19 cellular contexts compared by ENCODE assay signal in the genomic region with DNA sequence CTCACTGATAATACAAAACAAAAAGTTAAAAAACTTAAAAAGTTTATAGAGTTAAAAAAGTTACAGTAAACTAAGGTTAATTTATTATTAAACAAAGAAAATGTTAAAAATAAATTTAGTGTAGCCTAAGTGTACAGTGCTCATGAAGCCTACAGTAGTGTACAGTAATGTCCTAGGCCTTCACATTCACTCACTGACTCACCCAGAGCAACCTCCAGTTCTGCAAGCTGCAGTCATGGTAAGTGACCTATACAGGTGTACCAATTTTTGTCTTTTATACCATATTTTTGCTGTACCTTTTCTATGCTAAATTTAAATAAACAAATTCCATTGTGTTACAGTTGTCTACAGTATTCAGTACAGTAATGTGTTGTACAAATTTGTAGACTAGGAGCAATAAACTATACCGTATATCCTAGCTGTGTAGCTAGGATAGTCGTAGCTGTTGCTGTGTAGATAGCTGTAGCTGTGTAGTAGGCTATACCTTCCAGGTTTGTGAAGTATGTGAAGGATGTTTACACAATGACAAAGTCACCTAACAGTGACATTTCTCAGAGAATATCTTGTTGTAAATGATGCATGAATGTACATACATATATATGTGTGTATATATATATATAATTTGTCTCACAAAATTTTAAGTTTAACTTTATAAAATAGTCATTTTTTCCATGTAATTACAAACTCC.
A peak's percentile ranks its signal among the peaks of the same experiment; 100 is the strongest.
DNase-seq lines count a peak whose midpoint lies in the region; ATAC-seq, FAIRE-seq and TF ChIP-seq lines count a peak whose summit lies in the region.
"Had no signal": no experiment of that assay in that cellular context is flagged by ENCODE, and none has a peak within 500 bp of the region (broad histone marks: within the 10 kb centered on the region; RNA-seq: fewer than 3 reads in every experiment).

No MANE protein-coding gene starts in this region.

- no peak overlapping the region for H3K23ac ChIP-seq in mesenchymal stem cell (ENCODE audit: low read length in 2 of 2)

- H4K8ac ChIP-seq in mesenchymal stem cell (ENCODE audit: low read length), result no peak overlapping the region

- no peak for TF ChIP-seq POLR2A in H54 (IDR thresholded peaks at IDR 0.05; ENCODE audit: low read depth, low read length)

- peak; percentile 86 for ATAC-seq in PC-3
- no peak for ATAC-seq in GM18870 (IDR thresholded peaks at IDR 0.05; ENCODE audit: unreplicated experiment)
- ATAC-seq: GM23338, T-helper 17 cell had no signal

- H3K27ac ChIP-seq in PC-3 (ENCODE audit: low read length), result peak overlapping the region; percentile 50
- H3K27ac ChIP-seq in mesenchymal stem cell (ENCODE audit: low read length, poor library complexity, severe bottlenecking), result peak overlapping the region; percentile 38

- intact Hi-C loops in PC-3 (cut with micrococcal nuclease), result loop anchor here (1.0 kb wide), 1 partner anchor 11 kb away; no protein-coding TSS in a partner anchor

- H3K4me3 ChIP-seq in PC-3 (ENCODE audit: low read length) (no peak overlapping the region), bronchial epithelial cell (ENCODE audit: low read depth, low read length) (no peak overlapping the region), mesenchymal stem cell (ENCODE audit: insufficient read depth in 1 of 2, low read depth in 1 of 2, low read length in 2 of 2) (no peak overlapping the region)
- H3K4me3 ChIP-seq: GM23338, SJSA1 had no signal

- H3F3A ChIP-seq in PC-3 (ENCODE audit: low read length, unreplicated experiment), result peaks cover 30% of the 10 kb centered on the region

- H3K4me2 ChIP-seq in PC-3 (ENCODE audit: low read length) (peak overlapping the region; percentile 68), mesenchymal stem cell (ENCODE audit: low read length, poor library complexity, severe bottlenecking) (no peak overlapping the region)
- H3K4me2 ChIP-seq: GM23338 had no signal

- H2AK5ac ChIP-seq in mesenchymal stem cell (ENCODE audit: low read length, severe bottlenecking), result no peak overlapping the region

- H3K9ac ChIP-seq in PC-3 (ENCODE audit: low read length) (no peak overlapping the region), mesenchymal stem cell (ENCODE audit: low read length) (no peak overlapping the region)

- TSS peak; percentile 21 for BruUV-seq in PC-3 (replicated peaks; lab: Mats Ljungman, UMichigan)

- DNase-seq in ELR (ENCODE audit: low read depth) (peak; percentile 68), PC-3 (peak; percentile 93), bronchial epithelial cell (ENCODE audit: low read depth) (peak; percentile 60), mesenchymal stem cell (no peak), H54 (ENCODE audit: insufficient read length, low spot score) (no peak), SKM-1 (lab: John Stamatoyannopoulos, UW; ENCODE audit: unreplicated experiment) (no peak), NAMALWA (ENCODE audit: low spot score) (no peak)
- DNase-seq: C1 segment of cervical spinal cord, GDM1, KG1, NCI-H1436 treated with DMSO at 0.1 percent for 48 hours, NCI-H2081, NCI-H510A, NCI-H774, T-helper 17 cell had no signal

- H2BK15ac ChIP-seq in mesenchymal stem cell (ENCODE audit: low read depth, poor library complexity, severe bottlenecking), result no peak overlapping the region

- no peak overlapping the region for H2BK120ac ChIP-seq in mesenchymal stem cell (ENCODE audit: low read depth, low read length)

- no peak overlapping the region for H3K18ac ChIP-seq in mesenchymal stem cell (ENCODE audit: low read depth in 1 of 2, low read length in 2 of 2)

- CTCF ChIA-PET in PC-3 (lab: Charles Lee), result no interaction called here

- TF ChIP-seq CTCF in PC-3 (conservative IDR thresholded peaks at IDR 0.05; ENCODE audit: low read depth, low read length) (no peak), bronchial epithelial cell (IDR thresholded peaks at IDR 0.05; ENCODE audit: insufficient read depth, low read length, severe bottlenecking) (no peak)

- H3K79me2 ChIP-seq in PC-3 (ENCODE audit: low read length), result 0 out of 2 replicates have a peak, but pooled peaks cover 5% of the 10 kb centered on the region

- H3K79me1 ChIP-seq in mesenchymal stem cell (replicated peaks; ENCODE audit: low read length, poor library complexity, severe bottlenecking), result no peaks in the 10 kb centered on the region

- no peak for FAIRE-seq in bronchial epithelial cell (lab: Jason Lieb, UNC)
- no peak for FAIRE-seq in H54 (lab: Jason Lieb, UNC)
- FAIRE-seq: D721Med had no signal

- POLR2A ChIA-PET in PC-3 (lab: Charles Lee; ENCODE audit: unreplicated experiment), result interaction anchor here (0.6 to 0.7 kb wide), 3 partner anchors 48 to 319 kb away, joined by 3 to 5 read pairs (median 4); no protein-coding TSS in a partner anchor

- H4K20me1 ChIP-seq in PC-3 (ENCODE audit: low read length), result no peaks in the 10 kb centered on the region

- H3K4ac ChIP-seq in mesenchymal stem cell (ENCODE audit: low read depth in 1 of 2, low read length in 2 of 2), result no peak overlapping the region

- no peak overlapping the region for H3K14ac ChIP-seq in mesenchymal stem cell (ENCODE audit: low read length in 2 of 2)

- no peak overlapping the region for H2BK5ac ChIP-seq in mesenchymal stem cell (ENCODE audit: low read depth, low read length, poor library complexity, severe bottlenecking)

- H3K27me3 ChIP-seq in PC-3 (ENCODE audit: low read length) (no peaks in the 10 kb centered on the region), bronchial epithelial cell (ENCODE audit: control insufficient read depth, insufficient read depth, low read length) (no peaks in the 10 kb centered on the region), mesenchymal stem cell (ENCODE audit: control insufficient read depth in 1 of 2, insufficient read depth in 1 of 2, low read length in 2 of 2) (no peaks in the 10 kb centered on the region)
- H3K27me3 ChIP-seq: SJSA1 had no signal

- 100% methylated on average over 2 of the region's 2 CpGs for WGBS in mesenchymal stem cell

- H3K4me1 ChIP-seq in PC-3 (ENCODE audit: insufficient read depth, low read length), result peaks cover 71% of the 10 kb centered on the region
- no peaks in the 10 kb centered on the region for H3K4me1 ChIP-seq in mesenchymal stem cell (ENCODE audit: control insufficient read depth, insufficient read depth, low read depth, low read length)

- H2BK12ac ChIP-seq in mesenchymal stem cell (ENCODE audit: low read length in 2 of 2), result no peak overlapping the region

- H4K91ac ChIP-seq in mesenchymal stem cell (ENCODE audit: low read length), result no peak overlapping the region

- no peaks in the 10 kb centered on the region for H3K9me2 ChIP-seq in PC-3 (replicated peaks; ENCODE audit: low read length)

- no peak overlapping the region for H2AFZ ChIP-seq in PC-3 (ENCODE audit: low read length)
- H2AFZ ChIP-seq in mesenchymal stem cell (ENCODE audit: low read depth, low read length), result no peak overlapping the region
- H2AFZ ChIP-seq: GM23338 had no signal

- no peaks in the 10 kb centered on the region for H3K36me3 ChIP-seq in PC-3 (ENCODE audit: low read depth, low read length)
- H3K36me3 ChIP-seq in bronchial epithelial cell (ENCODE audit: control insufficient read depth, insufficient read depth, low read length), result no peaks in the 10 kb centered on the region
- no peaks in the 10 kb centered on the region for H3K36me3 ChIP-seq in mesenchymal stem cell (ENCODE audit: control insufficient read depth in 1 of 2, insufficient read depth in 2 of 2, low read depth in 1 of 2, low read length in 2 of 2)
- H3K36me3 ChIP-seq: SJSA1 had no signal

- no peaks in the 10 kb centered on the region for H3K9me3 ChIP-seq in PC-3 (ENCODE audit: low read length)
- no peaks in the 10 kb centered on the region for H3K9me3 ChIP-seq in mesenchymal stem cell (ENCODE audit: control insufficient read depth, low read length)
- H3K9me3 ChIP-seq: SJSA1 had no signal

Comparison
In these comparisons a context has a peak if more than half of its experiments do, and no peak if none do; other contexts are left out.
1. DNase-seq: peak in ELR (single experiment), PC-3 (single experiment) and bronchial epithelial cell (single experiment); none in mesenchymal stem cell (single experiment), H54 (single experiment), SKM-1 (single experiment) and NAMALWA (single experiment).